1 cellular context compared by ENCODE assay signal in the genomic region with DNA sequence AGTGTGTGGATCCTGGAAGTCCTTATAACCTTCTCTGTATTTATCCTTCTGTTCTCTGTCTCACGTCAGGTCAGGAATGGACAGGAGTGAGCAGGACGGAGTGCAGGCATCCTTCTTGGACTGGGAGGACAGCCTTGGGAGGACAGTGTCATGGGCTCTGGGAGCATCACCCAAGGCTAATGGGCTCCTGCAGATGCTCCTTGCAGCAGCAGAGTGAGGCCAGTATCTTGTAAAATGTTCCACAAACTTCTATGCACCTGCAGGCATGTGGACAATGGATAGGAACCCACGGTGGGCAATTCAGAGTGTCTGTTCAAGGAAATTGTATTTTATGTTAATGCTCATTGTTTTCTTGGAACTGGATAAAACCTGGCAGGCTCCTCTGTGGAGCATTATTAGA.
TF ChIP-seq lines count a peak whose summit lies in the region.

No MANE protein-coding gene starts in this region.

TF ChIP-seq in H1, 55 proteins besides CTCF, POLR2A, EP300 and RAD21 (continued from another document):
- TF ChIP-seq, protein P1, sequence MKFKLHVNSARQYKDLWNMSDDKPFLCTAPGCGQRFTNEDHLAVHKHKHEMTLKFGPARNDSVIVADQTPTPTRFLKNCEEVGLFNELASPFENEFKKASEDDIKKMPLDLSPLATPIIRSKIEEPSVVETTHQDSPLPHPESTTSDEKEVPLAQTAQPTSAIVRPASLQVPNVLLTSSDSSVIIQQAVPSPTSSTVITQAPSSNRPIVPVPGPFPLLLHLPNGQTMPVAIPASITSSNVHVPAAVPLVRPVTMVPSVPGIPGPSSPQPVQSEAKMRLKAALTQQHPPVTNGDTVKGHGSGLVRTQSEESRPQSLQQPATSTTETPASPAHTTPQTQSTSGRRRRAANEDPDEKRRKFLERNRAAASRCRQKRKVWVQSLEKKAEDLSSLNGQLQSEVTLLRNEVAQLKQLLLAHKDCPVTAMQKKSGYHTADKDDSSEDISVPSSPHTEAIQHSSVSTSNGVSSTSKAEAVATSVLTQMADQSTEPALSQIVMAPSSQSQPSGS (IDR thresholded peaks at IDR 0.05; ENCODE audit: low read length) = no peak
- TF ChIP-seq CTBP2 (IDR thresholded peaks at IDR 0.05; ENCODE audit: borderline replicate concordance, insufficient read depth, insufficient read length, low read length) (no peak), FOSL1 (IDR thresholded peaks at IDR 0.05; ENCODE audit: insufficient read depth, low read depth, low read length) (no peak)
